Comparison of ENCODE assay signal across 1 cellular context in genomic region chr10:8794860-8795259, GRCh38.
TF ChIP-seq lines count a peak whose summit lies in the region.

No MANE protein-coding gene starts in this region.

TF ChIP-seq in GM23338, 12 proteins besides CTCF, POLR2A, EP300 and RAD21 (continued from another document):
- TF ChIP-seq, protein P1, sequence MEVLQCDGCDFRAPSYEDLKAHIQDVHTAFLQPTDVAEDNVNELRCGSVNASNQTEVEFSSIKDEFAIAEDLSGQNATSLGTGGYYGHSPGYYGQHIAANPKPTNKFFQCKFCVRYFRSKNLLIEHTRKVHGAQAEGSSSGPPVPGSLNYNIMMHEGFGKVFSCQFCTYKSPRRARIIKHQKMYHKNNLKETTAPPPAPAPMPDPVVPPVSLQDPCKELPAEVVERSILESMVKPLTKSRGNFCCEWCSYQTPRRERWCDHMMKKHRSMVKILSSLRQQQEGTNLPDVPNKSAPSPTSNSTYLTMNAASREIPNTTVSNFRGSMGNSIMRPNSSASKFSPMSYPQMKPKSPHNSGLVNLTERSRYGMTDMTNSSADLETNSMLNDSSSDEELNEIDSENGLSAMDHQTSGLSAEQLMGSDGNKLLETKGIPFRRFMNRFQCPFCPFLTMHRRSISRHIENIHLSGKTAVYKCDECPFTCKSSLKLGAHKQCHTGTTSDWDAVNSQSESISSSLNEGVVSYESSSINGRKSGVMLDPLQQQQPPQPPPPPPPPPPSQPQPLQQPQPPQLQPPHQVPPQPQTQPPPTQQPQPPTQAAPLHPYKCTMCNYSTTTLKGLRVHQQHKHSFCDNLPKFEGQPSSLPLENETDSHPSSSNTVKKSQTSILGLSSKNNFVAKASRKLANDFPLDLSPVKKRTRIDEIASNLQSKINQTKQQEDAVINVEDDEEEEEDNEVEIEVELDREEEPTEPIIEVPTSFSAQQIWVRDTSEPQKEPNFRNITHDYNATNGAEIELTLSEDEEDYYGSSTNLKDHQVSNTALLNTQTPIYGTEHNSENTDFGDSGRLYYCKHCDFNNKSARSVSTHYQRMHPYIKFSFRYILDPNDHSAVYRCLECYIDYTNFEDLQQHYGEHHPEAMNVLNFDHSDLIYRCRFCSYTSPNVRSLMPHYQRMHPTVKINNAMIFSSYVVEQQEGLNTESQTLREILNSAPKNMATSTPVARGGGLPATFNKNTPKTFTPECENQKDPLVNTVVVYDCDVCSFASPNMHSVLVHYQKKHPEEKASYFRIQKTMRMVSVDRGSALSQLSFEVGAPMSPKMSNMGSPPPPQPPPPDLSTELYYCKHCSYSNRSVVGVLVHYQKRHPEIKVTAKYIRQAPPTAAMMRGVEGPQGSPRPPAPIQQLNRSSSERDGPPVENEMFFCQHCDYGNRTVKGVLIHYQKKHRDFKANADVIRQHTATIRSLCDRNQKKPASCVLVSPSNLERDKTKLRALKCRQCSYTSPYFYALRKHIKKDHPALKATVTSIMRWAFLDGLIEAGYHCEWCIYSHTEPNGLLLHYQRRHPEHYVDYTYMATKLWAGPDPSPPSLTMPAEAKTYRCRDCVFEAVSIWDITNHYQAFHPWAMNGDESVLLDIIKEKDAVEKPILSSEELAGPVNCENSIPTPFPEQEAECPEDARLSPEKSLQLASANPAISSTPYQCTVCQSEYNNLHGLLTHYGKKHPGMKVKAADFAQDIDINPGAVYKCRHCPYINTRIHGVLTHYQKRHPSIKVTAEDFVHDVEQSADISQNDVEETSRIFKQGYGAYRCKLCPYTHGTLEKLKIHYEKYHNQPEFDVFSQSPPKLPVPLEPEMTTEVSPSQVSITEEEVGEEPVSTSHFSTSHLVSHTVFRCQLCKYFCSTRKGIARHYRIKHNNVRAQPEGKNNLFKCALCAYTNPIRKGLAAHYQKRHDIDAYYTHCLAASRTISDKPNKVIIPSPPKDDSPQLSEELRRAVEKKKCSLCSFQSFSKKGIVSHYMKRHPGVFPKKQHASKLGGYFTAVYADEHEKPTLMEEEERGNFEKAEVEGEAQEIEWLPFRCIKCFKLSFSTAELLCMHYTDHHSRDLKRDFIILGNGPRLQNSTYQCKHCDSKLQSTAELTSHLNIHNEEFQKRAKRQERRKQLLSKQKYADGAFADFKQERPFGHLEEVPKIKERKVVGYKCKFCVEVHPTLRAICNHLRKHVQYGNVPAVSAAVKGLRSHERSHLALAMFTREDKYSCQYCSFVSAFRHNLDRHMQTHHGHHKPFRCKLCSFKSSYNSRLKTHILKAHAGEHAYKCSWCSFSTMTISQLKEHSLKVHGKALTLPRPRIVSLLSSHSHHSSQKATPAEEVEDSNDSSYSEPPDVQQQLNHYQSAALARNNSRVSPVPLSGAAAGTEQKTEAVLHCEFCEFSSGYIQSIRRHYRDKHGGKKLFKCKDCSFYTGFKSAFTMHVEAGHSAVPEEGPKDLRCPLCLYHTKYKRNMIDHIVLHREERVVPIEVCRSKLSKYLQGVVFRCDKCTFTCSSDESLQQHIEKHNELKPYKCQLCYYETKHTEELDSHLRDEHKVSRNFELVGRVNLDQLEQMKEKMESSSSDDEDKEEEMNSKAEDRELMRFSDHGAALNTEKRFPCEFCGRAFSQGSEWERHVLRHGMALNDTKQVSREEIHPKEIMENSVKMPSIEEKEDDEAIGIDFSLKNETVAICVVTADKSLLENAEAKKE (CRISPR knock-in tag; IDR thresholded peaks at IDR 0.05): no peak
- TF ChIP-seq EZH2 (IDR thresholded peaks at IDR 0.05; ENCODE audit: low read depth, unreplicated experiment): no peak
- TF ChIP-seq, protein P2, sequence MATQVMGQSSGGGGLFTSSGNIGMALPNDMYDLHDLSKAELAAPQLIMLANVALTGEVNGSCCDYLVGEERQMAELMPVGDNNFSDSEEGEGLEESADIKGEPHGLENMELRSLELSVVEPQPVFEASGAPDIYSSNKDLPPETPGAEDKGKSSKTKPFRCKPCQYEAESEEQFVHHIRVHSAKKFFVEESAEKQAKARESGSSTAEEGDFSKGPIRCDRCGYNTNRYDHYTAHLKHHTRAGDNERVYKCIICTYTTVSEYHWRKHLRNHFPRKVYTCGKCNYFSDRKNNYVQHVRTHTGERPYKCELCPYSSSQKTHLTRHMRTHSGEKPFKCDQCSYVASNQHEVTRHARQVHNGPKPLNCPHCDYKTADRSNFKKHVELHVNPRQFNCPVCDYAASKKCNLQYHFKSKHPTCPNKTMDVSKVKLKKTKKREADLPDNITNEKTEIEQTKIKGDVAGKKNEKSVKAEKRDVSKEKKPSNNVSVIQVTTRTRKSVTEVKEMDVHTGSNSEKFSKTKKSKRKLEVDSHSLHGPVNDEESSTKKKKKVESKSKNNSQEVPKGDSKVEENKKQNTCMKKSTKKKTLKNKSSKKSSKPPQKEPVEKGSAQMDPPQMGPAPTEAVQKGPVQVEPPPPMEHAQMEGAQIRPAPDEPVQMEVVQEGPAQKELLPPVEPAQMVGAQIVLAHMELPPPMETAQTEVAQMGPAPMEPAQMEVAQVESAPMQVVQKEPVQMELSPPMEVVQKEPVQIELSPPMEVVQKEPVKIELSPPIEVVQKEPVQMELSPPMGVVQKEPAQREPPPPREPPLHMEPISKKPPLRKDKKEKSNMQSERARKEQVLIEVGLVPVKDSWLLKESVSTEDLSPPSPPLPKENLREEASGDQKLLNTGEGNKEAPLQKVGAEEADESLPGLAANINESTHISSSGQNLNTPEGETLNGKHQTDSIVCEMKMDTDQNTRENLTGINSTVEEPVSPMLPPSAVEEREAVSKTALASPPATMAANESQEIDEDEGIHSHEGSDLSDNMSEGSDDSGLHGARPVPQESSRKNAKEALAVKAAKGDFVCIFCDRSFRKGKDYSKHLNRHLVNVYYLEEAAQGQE (IDR thresholded peaks at IDR 0.05; ENCODE audit: unreplicated experiment): no peak
- no peak for TF ChIP-seq ETS1 (IDR thresholded peaks at IDR 0.05)
- no peak for TF ChIP-seq EZH2phosphoT487 (IDR thresholded peaks at IDR 0.05; ENCODE audit: unreplicated experiment)
